26 cellular contexts compared by ENCODE assay signal in the genomic region with DNA sequence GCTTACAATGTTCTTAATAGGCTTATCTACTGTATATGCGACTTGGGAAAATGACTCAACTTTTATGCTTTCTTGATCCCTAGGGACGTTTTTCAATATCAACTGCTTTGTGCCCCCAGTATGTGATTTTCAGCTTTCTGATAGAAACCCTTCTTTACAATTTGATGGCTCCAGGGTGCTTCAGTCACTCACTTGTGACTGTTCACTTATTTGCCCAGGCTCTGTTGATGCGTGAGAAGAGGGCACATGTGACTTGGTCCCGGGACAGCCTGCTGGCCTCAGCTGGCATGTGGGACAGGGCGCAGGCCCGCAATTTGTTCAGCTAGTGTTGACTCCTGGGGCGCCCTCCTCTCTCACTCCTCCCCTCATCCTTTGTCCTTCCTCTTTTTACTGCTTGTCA.
DNase-seq lines count a peak whose midpoint lies in the region; FAIRE-seq and TF ChIP-seq lines count a peak whose summit lies in the region.
"Had no signal": no experiment of that assay in that cellular context is flagged by ENCODE, and none has a peak within 500 bp of the region (broad histone marks: within the 10 kb centered on the region; RNA-seq: fewer than 3 reads in every experiment).

No MANE protein-coding gene starts in this region.

- H4K5ac ChIP-seq in mesendoderm (ENCODE audit: low read length): no peak overlapping the region

- H3K4me1 ChIP-seq in A673 (ENCODE audit: insufficient read depth, low read length, poor library complexity, severe bottlenecking): peaks cover 18% of the 10 kb centered on the region
- no peaks in the 10 kb centered on the region for H3K4me1 ChIP-seq in mesendoderm (ENCODE audit: control insufficient read depth, low read depth, low read length)
- H3K4me1 ChIP-seq: A549, tibial nerve had no signal

- H2BK120ac ChIP-seq in mesendoderm (ENCODE audit: low read depth, low read length): no peak overlapping the region

- no peak overlapping the region for H2BK5ac ChIP-seq in mesendoderm (ENCODE audit: low read length)

- H3K4me3 ChIP-seq in A673 (ENCODE audit: low read depth, low read length, poor library complexity, severe bottlenecking) (no peak overlapping the region), H7 (ENCODE audit: insufficient read depth, low read depth, low read length) (no peak overlapping the region), mesendoderm (ENCODE audit: low read length) (no peak overlapping the region)
- H3K4me3 ChIP-seq: A549, cardiac muscle cell, coronary artery, ovary, SK-N-MC, tibial nerve had no signal

- POLR2A ChIA-PET in A673 (lab: Charles Lee; ENCODE audit: low non-redundant PET): no interaction called here

- no peaks in the 10 kb centered on the region for H3K36me3 ChIP-seq in A673 (ENCODE audit: insufficient read depth, low read length, poor library complexity, severe bottlenecking)
- no peaks in the 10 kb centered on the region for H3K36me3 ChIP-seq in H7 (replicated peaks; ENCODE audit: control insufficient read depth, insufficient read depth, low read length)
- no peaks in the 10 kb centered on the region for H3K36me3 ChIP-seq in mesendoderm (ENCODE audit: control insufficient read depth, insufficient read depth, low read length)
- H3K36me3 ChIP-seq: cardiac muscle cell, ovary, tibial nerve had no signal

- no peak overlapping the region for H3K9ac ChIP-seq in mesendoderm (ENCODE audit: low read length)

- H3K27ac ChIP-seq in A673 (ENCODE audit: low read depth, low read length, poor library complexity, severe bottlenecking) (no peak overlapping the region), mesendoderm (ENCODE audit: low read depth, low read length) (no peak overlapping the region)
- H3K27ac ChIP-seq: A549, cardiac muscle cell, coronary artery, ovary, RWPE1, SK-N-MC, tibial nerve had no signal

- no peak overlapping the region for H2BK15ac ChIP-seq in mesendoderm (replicated peaks; ENCODE audit: low read depth)

- H3K4ac ChIP-seq in mesendoderm (ENCODE audit: low read depth, low read length): no peak overlapping the region

- BruUV-seq in A673 (replicated peaks; lab: Mats Ljungman, UMichigan): no TSS peak

- no peak overlapping the region for H3K23ac ChIP-seq in mesendoderm (ENCODE audit: low read length)

- no peak overlapping the region for H2AK5ac ChIP-seq in mesendoderm (ENCODE audit: low read length)

- H3K79me2 ChIP-seq in mesendoderm (ENCODE audit: control insufficient read depth, insufficient read depth, low read length): no peaks in the 10 kb centered on the region

- intact Hi-C loops in A673 (cut with micrococcal nuclease; ENCODE audit: unreplicated experiment): loop anchor here (10.0 kb wide), 1 partner anchor 109 kb away; a partner anchor contains a TSS

- no peak for FAIRE-seq in HTR-8/SVneo (lab: Jason Lieb, UNC)

- H3K4me2 ChIP-seq in mesendoderm (ENCODE audit: low read length): no peak overlapping the region
- H3K4me2 ChIP-seq: A549 had no signal

- H3K56ac ChIP-seq in mesendoderm (ENCODE audit: low read length): no peak overlapping the region

- DNase-seq in A673 (ENCODE audit: low spot score): peak; percentile 87
- peak; percentile 53 for DNase-seq in H7
- DNase-seq in ecto neural progenitor cell (ENCODE audit: low spot score): peak; percentile 53
- no peak for DNase-seq in mesendoderm
- DNase-seq in GM19240 (ENCODE audit: insufficient read length, low spot score): no peak
- no peak for DNase-seq in stimulated activated CD8-positive, alpha-beta memory T cell treated with anti-CD3 and anti-CD28 coated beads, Interleukin-4, amount 100 ng/mL, for 48 hours
- DNase-seq in activated effector memory CD4-positive, alpha-beta T cell treated with anti-CD3 and anti-CD28 coated beads, Interleukin-2, amount 50 U/mL, for 16 hours: no peak
- no peak for DNase-seq in HTR-8/SVneo (ENCODE audit: insufficient read length, low spot score)
- DNase-seq: activated CD4-positive, CD25-positive, alpha-beta regulatory T cell treated with anti-CD3 and anti-CD28 coated beads, Interleukin-2, amount 50 U/mL, for 72 hours; activated CD8-positive, alpha-beta T cell treated with anti-CD3 and anti-CD28 coated beads for 36 hours; CD8-positive, alpha-beta T cell; DMS153; GDM1; left ventricle myocardium superior; midbrain; naive thymus-derived CD4-positive, alpha-beta T cell; NCI-H187; ovary; small intestine; stimulated activated naive CD8-positive, alpha-beta T cell treated with anti-CD3 and anti-CD28 coated beads, Interleukin-15, amount 100 ng/mL, for 72 hours had no signal

- CTCF ChIA-PET in A673 (lab: Charles Lee): no interaction called here

- H3K27me3 ChIP-seq in A673 (replicated peaks; ENCODE audit: insufficient read depth, low read depth, low read length, poor library complexity) (peaks cover 3% of the 10 kb centered on the region), H7 (ENCODE audit: control insufficient read depth, insufficient read depth, low read length) (no peaks in the 10 kb centered on the region), mesendoderm (ENCODE audit: insufficient read depth, low read length, poor library complexity) (no peaks in the 10 kb centered on the region)
- H3K27me3 ChIP-seq: cardiac muscle cell, ovary, tibial nerve had no signal

- H3K79me1 ChIP-seq in mesendoderm (ENCODE audit: low read length): no peaks in the 10 kb centered on the region

- peak overlapping the region; percentile 28 for H4K8ac ChIP-seq in mesendoderm (ENCODE audit: low read depth, low read length)

- H3K9me3 ChIP-seq in A673 (ENCODE audit: low read depth, low read length, poor library complexity, severe bottlenecking): no peaks in the 10 kb centered on the region
- H3K9me3 ChIP-seq: A549, ovary, tibial nerve had no signal

- no CpG with 5 or more reads among the region's 7 CpGs for WGBS in mesendoderm (ENCODE audit: extremely low coverage, insufficient coverage, low lambda C conversion rate)

- no peak for TF ChIP-seq CTCF in A673 (conservative IDR thresholded peaks at IDR 0.05; ENCODE audit: low read depth, low read length)

- no peak overlapping the region for H3K18ac ChIP-seq in mesendoderm (ENCODE audit: low read length)

Comparison
In these comparisons a context has a peak if more than half of its experiments do, and no peak if none do; other contexts are left out.
1. DNase-seq: peak in A673 (single experiment), H7 (single experiment) and ecto neural progenitor cell (single experiment); none in mesendoderm (single experiment), GM19240 (single experiment), stimulated activated CD8-positive, alpha-beta memory T cell treated with anti-CD3 and anti-CD28 coated beads, Interleukin-4, amount 100 ng/mL, for 48 hours (single experiment), activated effector memory CD4-positive, alpha-beta T cell treated with anti-CD3 and anti-CD28 coated beads, Interleukin-2, amount 50 U/mL, for 16 hours (single experiment) and HTR-8/SVneo (single experiment).